ENCODE assay signal across 9 cellular contexts in genomic region chr10:48614481-48615383, GRCh38. TPM values are rescaled to one million over a fixed set of nuclear protein-coding genes. Genes with fewer than 3 reads are reported as not detected.
A peak's percentile ranks its signal among the peaks of the same experiment; 100 is the strongest.
DNase-seq lines count a peak whose midpoint lies in the region; ATAC-seq and TF ChIP-seq lines count a peak whose summit lies in the region.
"Had no signal": no experiment of that assay in that cellular context is flagged by ENCODE, and none has a peak within 500 bp of the region (broad histone marks: within the 10 kb centered on the region; RNA-seq: fewer than 3 reads in every experiment).

No MANE protein-coding gene starts in this region.

- H2BK15ac ChIP-seq in neuronal stem cell (ENCODE audit: low read length): no peak overlapping the region

- no peak overlapping the region for H3K27ac ChIP-seq in neuronal stem cell (replicated peaks; ENCODE audit: low read length)

- H2AK5ac ChIP-seq in neuronal stem cell (ENCODE audit: low read depth, low read length): no peak overlapping the region

- H3K4me1 Mint-ChIP-seq in CD14-positive monocyte: peaks cover 21% of the 10 kb centered on the region

- H3K4me3 Mint-ChIP-seq in CD14-positive monocyte: no peak overlapping the region
- H3K4me3 Mint-ChIP-seq: dendritic cell treated with granulocyte-macrophage colony-stimulating factor and Interleukin-4, amounts not matched to agents 40 ng/mL and 50 ng/mL, for 4 days had no signal

- no peak overlapping the region for H2AFZ ChIP-seq in neuronal stem cell (ENCODE audit: low read length)

- H3K9me3 ChIP-seq in neuronal stem cell (replicated peaks in 1 of 2; ENCODE audit: control insufficient read depth in 2 of 2, insufficient read depth in 1 of 2, low read depth in 1 of 2, low read length in 2 of 2): no peaks in the 10 kb centered on the region

- TF ChIP-seq CTCF in CD14-positive monocyte (IDR thresholded peaks at IDR 0.05): peak; percentile 69
- TF ChIP-seq CTCF in fibroblast of mammary gland (conservative IDR thresholded peaks at IDR 0.05; ENCODE audit: control insufficient read depth, insufficient read depth, low read depth, low read length): peak; percentile 43

- H3K23ac ChIP-seq in neuronal stem cell (ENCODE audit: low read depth, low read length, poor library complexity): no peak overlapping the region

- H3K4ac ChIP-seq in neuronal stem cell (ENCODE audit: low read length): no peak overlapping the region

- WGBS in neuronal stem cell (ENCODE audit: extremely low coverage in 2 of 2, insufficient read length in 2 of 2, insufficient replicate concordance in 1 of 2), 2 donors: no CpG with 5 or more reads among the region's 2 CpGs

- H3K4me3 ChIP-seq in fibroblast of mammary gland (ENCODE audit: control insufficient read depth, low read depth, low read length): no peak overlapping the region
- no peak overlapping the region for H3K4me3 ChIP-seq in neuronal stem cell (ENCODE audit: low read length in 2 of 2)

- no peak overlapping the region for H3K27ac Mint-ChIP-seq in CD14-positive monocyte
- H3K27ac Mint-ChIP-seq: dendritic cell treated with granulocyte-macrophage colony-stimulating factor and Interleukin-4, amounts not matched to agents 40 ng/mL and 50 ng/mL, for 4 days had no signal

- no peak overlapping the region for H4K91ac ChIP-seq in neuronal stem cell (ENCODE audit: low read depth, low read length, poor library complexity)

- H2BK120ac ChIP-seq in neuronal stem cell (ENCODE audit: low read depth, low read length): no peak overlapping the region

- no peak overlapping the region for H4K8ac ChIP-seq in neuronal stem cell (ENCODE audit: low read depth, low read length)

- intact Hi-C loops in CD14-positive monocyte (cut with micrococcal nuclease): no loop called here

- no peak overlapping the region for H3K4me2 ChIP-seq in neuronal stem cell (ENCODE audit: insufficient read depth, low read length, poor library complexity, severe bottlenecking)

- H3K36me3 Mint-ChIP-seq in CD14-positive monocyte: no peaks in the 10 kb centered on the region

- ATAC-seq in GM21360 (IDR thresholded peaks at IDR 0.05; ENCODE audit: unreplicated experiment): peak; percentile 64
- no peak for ATAC-seq in GM18520 (IDR thresholded peaks at IDR 0.05; ENCODE audit: unreplicated experiment)

- H3K36me3 ChIP-seq in neuronal stem cell (replicated peaks in 1 of 2; ENCODE audit: control insufficient read depth in 2 of 2, insufficient read depth in 2 of 2, low read length in 2 of 2): no peaks in the 10 kb centered on the region

- no peaks in the 10 kb centered on the region for H3K27me3 ChIP-seq in neuronal stem cell (ENCODE audit: control insufficient read depth in 3 of 3, insufficient read depth in 3 of 3, low read depth in 1 of 3, low read length in 3 of 3)

- no peak overlapping the region for H2BK5ac ChIP-seq in neuronal stem cell (ENCODE audit: low read length)

- H3K4me1 ChIP-seq in neuronal stem cell (ENCODE audit: control insufficient read depth in 2 of 2, insufficient read depth in 1 of 2, low read depth in 1 of 2, low read length in 2 of 2): peaks cover 0 to 2% of the 10 kb centered on the region in 2 donors

- H3K14ac ChIP-seq in neuronal stem cell (ENCODE audit: low read length): no peak overlapping the region

- peaks cover 0 to 8% (median 3%) of the 10 kb centered on the region in 3 donors for H3K27me3 Mint-ChIP-seq in CD14-positive monocyte (ENCODE audit: low read depth in 3 of 3)
- H3K27me3 Mint-ChIP-seq: dendritic cell treated with granulocyte-macrophage colony-stimulating factor and Interleukin-4, amounts not matched to agents 40 ng/mL and 50 ng/mL, for 4 days had no signal

- no peaks in the 10 kb centered on the region for H3K79me1 ChIP-seq in neuronal stem cell (ENCODE audit: low read depth, low read length)

- no peak overlapping the region for H3K9ac ChIP-seq in neuronal stem cell (ENCODE audit: low read depth, low read length, poor library complexity)

- peaks cover 0 to 6% (median 2%) of the 10 kb centered on the region in 7 donors for H3K9me3 Mint-ChIP-seq in CD14-positive monocyte

- DNase-seq in CD14-positive monocyte (ENCODE audit: low spot score): no peak
- peak; percentile 74 for DNase-seq in LHCN-M2 (ENCODE audit: low read depth)
- DNase-seq in fibroblast of mammary gland (ENCODE audit: low read depth): peak; percentile 74
- DNase-seq in NCI-H2107 treated with DMSO at 0.1 percent for 48 hours (lab: John Stamatoyannopoulos, UW; ENCODE audit: unreplicated experiment): no peak
- no peak for DNase-seq in SIG-M5 (lab: John Stamatoyannopoulos, UW)
- DNase-seq in neuronal stem cell (ENCODE audit: low spot score): no peak

- H3K18ac ChIP-seq in neuronal stem cell (ENCODE audit: low read length): no peak overlapping the region

- no peak overlapping the region for H2BK12ac ChIP-seq in neuronal stem cell (ENCODE audit: low read length)

RNA-seq across cellular contexts. Expression of gene ARHGAP22, which starts 9.9 kb away (rescaled TPM):
- 1 to 10 TPM; 1.5 to 1.9 TPM for polyA plus RNA-seq in CD14-positive monocyte
- total RNA-seq in LHCN-M2 (2014; rRNA removed): 255 and 312 TPM in 2 replicates
- 102 TPM for polyA plus RNA-seq in LHCN-M2 (2012)
- 4.5 TPM for polyA plus RNA-seq in neuronal stem cell (2013, experiment 1 of 2)
- polyA plus RNA-seq in neuronal stem cell (2013, experiment 2 of 2): 4.7 TPM

Comparison
In these comparisons a context has a peak if more than half of its experiments do, and no peak if none do; other contexts are left out.
1. DNase-seq: peak in LHCN-M2 (single experiment) and fibroblast of mammary gland (single experiment); none in CD14-positive monocyte (single experiment), NCI-H2107 treated with DMSO at 0.1 percent for 48 hours (single experiment), SIG-M5 (single experiment) and neuronal stem cell (single experiment).